Comparison of ENCODE assay signal across 11 cellular contexts in the genomic region with DNA sequence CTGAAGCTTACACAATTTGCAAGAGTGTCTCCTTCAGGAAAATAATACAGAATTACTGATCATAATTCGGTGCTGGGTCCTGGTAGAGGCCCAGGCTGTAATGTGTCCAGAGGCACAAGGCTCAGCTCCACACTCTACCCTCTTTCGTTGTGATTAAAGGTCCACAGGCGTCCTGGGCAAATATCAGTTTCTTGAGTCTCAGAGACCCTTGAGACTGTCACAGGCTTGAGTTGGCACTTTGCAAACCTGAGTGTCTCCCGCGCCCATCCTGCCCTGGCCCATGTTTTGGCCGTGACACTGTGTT. TPM values are rescaled to one million over a fixed set of nuclear protein-coding genes. Genes with fewer than 3 reads are reported as not detected.
DNase-seq lines count a peak whose midpoint lies in the region; ATAC-seq and TF ChIP-seq lines count a peak whose summit lies in the region.
"Had no signal": no experiment of that assay in that cellular context is flagged by ENCODE, and none has a peak within 500 bp of the region (broad histone marks: within the 10 kb centered on the region; RNA-seq: fewer than 3 reads in every experiment).

No MANE protein-coding gene starts in this region.

- H3K4me3 Mint-ChIP-seq in HFFc6, result peak overlapping the region; percentile 82

- H3K27me3 ChIP-seq in BLaER1 (no peaks in the 10 kb centered on the region), ectodermal cell (ENCODE audit: control insufficient read depth, insufficient read depth, low read length, poor library complexity, severe bottlenecking) (no peaks in the 10 kb centered on the region), neural cell (ENCODE audit: insufficient read depth, low read depth, low read length) (no peaks in the 10 kb centered on the region)

- H3K4me1 ChIP-seq in BLaER1 (peaks cover 26% of the 10 kb centered on the region), ectodermal cell (ENCODE audit: control insufficient read depth, insufficient read depth, low read length) (peaks cover 13% of the 10 kb centered on the region)

- no peak overlapping the region for H2AFZ ChIP-seq in neural cell (ENCODE audit: low read depth, low read length)

- no peak overlapping the region; the same call in 1 of the 2 replicates for H3K9ac ChIP-seq in BLaER1
- no peak overlapping the region for H3K9ac ChIP-seq in neural cell (ENCODE audit: low read length)

- peaks cover 64% of the 10 kb centered on the region; the same call in 1 of the 2 replicates for H4K20me1 ChIP-seq in BLaER1
- H4K20me1 ChIP-seq in neural cell (ENCODE audit: insufficient read depth), result no peaks in the 10 kb centered on the region

- ATAC-seq in GM18907 (IDR thresholded peaks at IDR 0.05; ENCODE audit: unreplicated experiment), result no peak

- H3K4me1 Mint-ChIP-seq in HFFc6 (ENCODE audit: low read depth), result peaks cover 65% of the 10 kb centered on the region

- WGBS in ectodermal cell, 2 experiments, result 71% methylated on average over 6 of the region's 6 CpGs

- no peak overlapping the region for H3K4me2 ChIP-seq in BLaER1
- peak overlapping the region; percentile 4 for H3K4me2 ChIP-seq in neural cell (ENCODE audit: low read length)

- H3K9me3 ChIP-seq in BLaER1 (no peaks in the 10 kb centered on the region), ectodermal cell (ENCODE audit: control insufficient read depth, low read length) (no peaks in the 10 kb centered on the region), neural cell (ENCODE audit: low read length) (no peaks in the 10 kb centered on the region)

- no peaks in the 10 kb centered on the region for H3K36me3 Mint-ChIP-seq in HFFc6 (ENCODE audit: low read depth)

- H3K4me3 ChIP-seq in BLaER1 (no peak overlapping the region), ectodermal cell (ENCODE audit: insufficient read depth, low read depth, low read length) (no peak overlapping the region), neural cell (ENCODE audit: low read length) (peak overlapping the region; percentile 10)

- no peaks in the 10 kb centered on the region for H3K9me3 Mint-ChIP-seq in HFFc6

- peak overlapping the region; percentile 100 for H3K27ac Mint-ChIP-seq in HFFc6

- no peaks in the 10 kb centered on the region for H3F3A ChIP-seq in neural cell (ENCODE audit: insufficient read depth, low read length, poor library complexity, severe bottlenecking)

- TF ChIP-seq CTCF in HFFc6 (IDR thresholded peaks at IDR 0.05) (no peak), neural cell (IDR thresholded peaks at IDR 0.05; ENCODE audit: poor library complexity, severe bottlenecking) (no peak)

- peaks cover 1% of the 10 kb centered on the region for H3K27me3 Mint-ChIP-seq in HFFc6 (ENCODE audit: insufficient read depth)

- H3K36me3 ChIP-seq in BLaER1 (peaks cover 15% of the 10 kb centered on the region; the same call in 1 of the 2 replicates), ectodermal cell (ENCODE audit: control insufficient read depth, insufficient read depth, low read length) (no peaks in the 10 kb centered on the region), neural cell (ENCODE audit: insufficient read depth, low read length) (no peaks in the 10 kb centered on the region)

- H3K27ac ChIP-seq in BLaER1 (0 out of 2 replicates have a peak overlapping the region, but pooled peaks have one; percentile 18), ectodermal cell (ENCODE audit: insufficient read depth, low read depth, low read length, poor library complexity, severe bottlenecking) (peak overlapping the region; percentile 92), neural cell (ENCODE audit: low read length) (no peak overlapping the region)

- TF ChIP-seq RAD21 in neural cell (conservative IDR thresholded peaks at IDR 0.05), result no peak

- no peak for DNase-seq in HFFc6
- DNase-seq in NCI-H2107 (lab: John Stamatoyannopoulos, UW), result no peak
- DNase-seq in stimulated activated CD4-positive, alpha-beta T cell treated with anti-CD3 and anti-CD28 coated beads, Interleukin-2, amount 100 ng/mL, for 24 hours, result no peak
- no peak for DNase-seq in NCI-H526 (lab: John Stamatoyannopoulos, UW)
- DNase-seq: activated CD8-positive, alpha-beta memory T cell treated with anti-CD3 and anti-CD28 coated beads, Interleukin-2, amount 50 U/mL, for 48 hours; NCI-H1048; stimulated activated CD4-positive, alpha-beta T cell treated with anti-CD3 and anti-CD28 coated beads, Interleukin-1b, Interleukin-23, amount 100 ng/mL, for 48 hours had no signal

- no peaks in the 10 kb centered on the region for H3K9me2 ChIP-seq in neural cell (ENCODE audit: insufficient read depth, low read length)

- no peak for TF ChIP-seq EP300 in neural cell (conservative IDR thresholded peaks at IDR 0.05; ENCODE audit: poor library complexity, severe bottlenecking)

- H3K79me2 ChIP-seq in neural cell (replicated peaks; ENCODE audit: insufficient read depth, low read length), result no peaks in the 10 kb centered on the region

TF ChIP-seq in neural cell, 6 proteins besides CTCF, POLR2A, EP300 and RAD21:
- no peak for TF ChIP-seq POLR2AphosphoS5 (IDR thresholded peaks at IDR 0.05)
- TF ChIP-seq SMC3 (conservative IDR thresholded peaks at IDR 0.05; ENCODE audit: poor library complexity), result no peak
- TF ChIP-seq, protein P1, sequence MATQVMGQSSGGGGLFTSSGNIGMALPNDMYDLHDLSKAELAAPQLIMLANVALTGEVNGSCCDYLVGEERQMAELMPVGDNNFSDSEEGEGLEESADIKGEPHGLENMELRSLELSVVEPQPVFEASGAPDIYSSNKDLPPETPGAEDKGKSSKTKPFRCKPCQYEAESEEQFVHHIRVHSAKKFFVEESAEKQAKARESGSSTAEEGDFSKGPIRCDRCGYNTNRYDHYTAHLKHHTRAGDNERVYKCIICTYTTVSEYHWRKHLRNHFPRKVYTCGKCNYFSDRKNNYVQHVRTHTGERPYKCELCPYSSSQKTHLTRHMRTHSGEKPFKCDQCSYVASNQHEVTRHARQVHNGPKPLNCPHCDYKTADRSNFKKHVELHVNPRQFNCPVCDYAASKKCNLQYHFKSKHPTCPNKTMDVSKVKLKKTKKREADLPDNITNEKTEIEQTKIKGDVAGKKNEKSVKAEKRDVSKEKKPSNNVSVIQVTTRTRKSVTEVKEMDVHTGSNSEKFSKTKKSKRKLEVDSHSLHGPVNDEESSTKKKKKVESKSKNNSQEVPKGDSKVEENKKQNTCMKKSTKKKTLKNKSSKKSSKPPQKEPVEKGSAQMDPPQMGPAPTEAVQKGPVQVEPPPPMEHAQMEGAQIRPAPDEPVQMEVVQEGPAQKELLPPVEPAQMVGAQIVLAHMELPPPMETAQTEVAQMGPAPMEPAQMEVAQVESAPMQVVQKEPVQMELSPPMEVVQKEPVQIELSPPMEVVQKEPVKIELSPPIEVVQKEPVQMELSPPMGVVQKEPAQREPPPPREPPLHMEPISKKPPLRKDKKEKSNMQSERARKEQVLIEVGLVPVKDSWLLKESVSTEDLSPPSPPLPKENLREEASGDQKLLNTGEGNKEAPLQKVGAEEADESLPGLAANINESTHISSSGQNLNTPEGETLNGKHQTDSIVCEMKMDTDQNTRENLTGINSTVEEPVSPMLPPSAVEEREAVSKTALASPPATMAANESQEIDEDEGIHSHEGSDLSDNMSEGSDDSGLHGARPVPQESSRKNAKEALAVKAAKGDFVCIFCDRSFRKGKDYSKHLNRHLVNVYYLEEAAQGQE (IDR thresholded peaks at IDR 0.05; ENCODE audit: borderline replicate concordance), result no peak
- no peak for TF ChIP-seq MXI1 (conservative IDR thresholded peaks at IDR 0.05; ENCODE audit: poor library complexity, severe bottlenecking)
- TF ChIP-seq TAF1 (IDR thresholded peaks at IDR 0.05; ENCODE audit: low read depth), result no peak
- no peak for TF ChIP-seq EZH2 (IDR thresholded peaks at IDR 0.05; ENCODE audit: borderline replicate concordance, insufficient read depth, low read length, poor library complexity, severe bottlenecking)

RNA-seq across cellular contexts. Expression of a gene that starts 46.9 kb away (rescaled TPM):
- 10 to 100 TPM; 29.6 to 35.8 (median 30.7) TPM for total RNA-seq in HFFc6 (2021; fragmentation: NEBNext Ultra II Directional; extraction: Animal tissue kit (Norgen Biotek cat#: 25700))
- 3.6 TPM for polyA plus RNA-seq in ectodermal cell (2013, experiment 1 of 4)
- 1.9 TPM for polyA plus RNA-seq in ectodermal cell (2013, experiment 2 of 4)
- polyA plus RNA-seq in ectodermal cell (2013, experiment 3 of 4), result 2.5 TPM
- polyA plus RNA-seq in ectodermal cell (2013, experiment 4 of 4), result 3.9 TPM
- polyA plus RNA-seq in neural cell, result 2.5 and 3.8 TPM in 2 replicates
- 4.2 and 4.9 TPM in 2 replicates for polyA minus RNA-seq in neural cell
